ENCODE assay signal across 20 cellular contexts in the genomic region with DNA sequence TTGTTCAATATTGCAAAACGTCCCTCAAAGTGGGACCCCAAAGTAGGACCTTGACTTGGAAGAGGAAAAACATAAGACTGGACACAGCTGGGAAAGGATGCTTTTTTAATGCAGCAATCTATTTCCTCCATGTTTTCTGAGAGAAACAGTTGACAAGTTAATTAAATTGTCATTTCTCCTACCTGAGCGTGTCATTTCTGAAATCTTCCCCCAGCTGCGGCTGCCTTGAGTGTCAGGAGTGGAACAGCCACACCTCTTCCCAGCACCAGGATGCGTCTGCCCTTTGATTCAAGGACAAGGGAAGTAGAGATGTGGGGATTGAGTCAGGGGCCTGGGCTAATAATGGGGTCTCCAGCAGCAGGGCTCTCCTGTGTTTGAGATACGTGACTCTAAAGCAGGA.
"Had no signal": no experiment of that assay in that cellular context is flagged by ENCODE, and none has a peak within 500 bp of the region (broad histone marks: within the 10 kb centered on the region; RNA-seq: fewer than 3 reads in every experiment).

No MANE protein-coding gene starts in this region.

- H3K4me2 ChIP-seq: KMS-11, SK-N-SH had no signal

- H3K4me3 Mint-ChIP-seq: IgD-negative memory B cell had no signal

- H3K27ac ChIP-seq: KMS-11, RWPE1 had no signal

- H3K4me3 ChIP-seq: K562 had no signal

- ATAC-seq: HepG2, K562 had no signal

- H3K27ac Mint-ChIP-seq: IgD-negative memory B cell had no signal

- H3K9me2 ChIP-seq: SK-N-SH had no signal

- H3K9ac ChIP-seq: KMS-11, SK-N-SH had no signal

- DNase-seq: MV-4-11, NCI-H1048, NCI-H1105, NCI-H1417, NCI-H1436 treated with DMSO at 0.1 percent for 48 hours, NCI-H1694, NCI-H1930, NCI-H2081, NCI-H2107, NCI-H2227 treated with DMSO at 0.1 percent for 48 hours, NCI-H526 treated with DMSO at 0.1 percent for 48 hours, NCI-H748 treated with DMSO at 0.1 percent for 48 hours, SHP77, SK-N-SH, SW 1271 had no signal

- H3K9me3 ChIP-seq: SK-N-SH had no signal
